ENCODE assay signal across 26 cellular contexts in genomic region chr20:37354210-37355195, GRCh38. TPM values are rescaled to one million over a fixed set of nuclear protein-coding genes. Genes with fewer than 3 reads are reported as not detected.
DNase-seq lines count a peak whose midpoint lies in the region; ATAC-seq and TF ChIP-seq lines count a peak whose summit lies in the region.
"Had no signal": no experiment of that assay in that cellular context is flagged by ENCODE, and none has a peak within 500 bp of the region (broad histone marks: within the 10 kb centered on the region; RNA-seq: fewer than 3 reads in every experiment).

No MANE protein-coding gene starts in this region.

- TF ChIP-seq CTCF in Peyer's patch (IDR thresholded peaks at IDR 0.05): peak in 1 of 6 experiments; percentile 16
- no peak for TF ChIP-seq CTCF in sigmoid colon (IDR thresholded peaks at IDR 0.05)

- H3K27me3 ChIP-seq in Peyer's patch (no peaks in the 10 kb centered on the region), sigmoid colon (no peaks in the 10 kb centered on the region)
- H3K27me3 ChIP-seq: cardiac muscle cell, foreskin keratinocyte, ovary had no signal

- peaks cover 0 to 25% (median 0%) of the 10 kb centered on the region in 3 donors for H3K36me3 ChIP-seq in Peyer's patch
- peaks cover 0 to 19% (median 2%) of the 10 kb centered on the region in 4 donors for H3K36me3 ChIP-seq in sigmoid colon
- H3K36me3 ChIP-seq: cardiac muscle cell, ovary had no signal

- TF ChIP-seq EP300 in sigmoid colon (IDR thresholded peaks at IDR 0.05): no peak

- 30 to 76% methylated on average over 18 of the region's 18 CpGs for WGBS in sigmoid colon, 2 donors

- H3K4me3 ChIP-seq in Peyer's patch: peak overlapping the region in 2 of 4 donors; percentile 12 to 20
- no peak overlapping the region for H3K4me3 ChIP-seq in sigmoid colon
- H3K4me3 ChIP-seq: cardiac muscle cell, lung, ovary had no signal

- ATAC-seq in left colon (peak; percentile 92), left ventricle myocardium superior (no peak), HG03457 (IDR thresholded peaks at IDR 0.05; ENCODE audit: unreplicated experiment) (no peak)
- ATAC-seq: foreskin keratinocyte; stimulated activated naive CD8-positive, alpha-beta T cell treated with anti-CD3 and anti-CD28 coated beads, Interleukin-15, Interleukin-2, amounts not matched to agents 100 U/mL and 50 U/mL, for 24 hours had no signal

- H3K4me1 ChIP-seq in Peyer's patch (peaks cover 0 to 63% (median 0%) of the 10 kb centered on the region in 4 donors), sigmoid colon (peaks cover 0 to 91% (median 79%) of the 10 kb centered on the region in 4 donors)

- DNase-seq in 8988T: peak; percentile 5
- peak in 2 of 3 donors; percentile 85 for DNase-seq in Peyer's patch
- peak; percentile 69 to 72 for DNase-seq in left colon
- peak; percentile 63 for DNase-seq in sigmoid colon
- DNase-seq in retina: no peak
- DNase-seq in left ventricle myocardium superior: no peak
- no peak for DNase-seq in NCI-H146 treated with DMSO at 0.1 percent for 48 hours (lab: John Stamatoyannopoulos, UW; ENCODE audit: unreplicated experiment)
- DNase-seq: activated CD4-positive, alpha-beta T cell treated with anti-CD3 and anti-CD28 coated beads for 48 hours; activated CD8-positive, alpha-beta memory T cell treated with anti-CD3 and anti-CD28 coated beads, Interleukin-2, amount 50 U/mL, for 48 hours; activated gamma-delta T cell; foreskin keratinocyte; hypothalamus; IMR-90; naive B cell; NCI-H1436 treated with DMSO at 0.1 percent for 48 hours; NCI-H2171; NCI-H69; SIG-M5; stimulated activated CD4-positive, alpha-beta T cell treated with anti-CD3 and anti-CD28 coated beads, Interleukin-2, amount 100 ng/mL, for 24 hours; stimulated activated naive CD8-positive, alpha-beta T cell treated with anti-CD3 and anti-CD28 coated beads, Interleukin-15, Interleukin-2, amounts not matched to agents 100 U/mL and 50 U/mL, for 24 hours; T-helper 1 cell had no signal

- TF ChIP-seq POLR2A in Peyer's patch (IDR thresholded peaks at IDR 0.05): peak in 1 of 2 donors; percentile 53
- no peak for TF ChIP-seq POLR2A in sigmoid colon (IDR thresholded peaks at IDR 0.05)

- H3K9me3 ChIP-seq in Peyer's patch (no peaks in the 10 kb centered on the region), sigmoid colon (no peaks in the 10 kb centered on the region)
- H3K9me3 ChIP-seq: ovary had no signal

- intact Hi-C loops in left colon (cut with DNase I, micrococcal nuclease): no loop called here
- intact Hi-C loops in sigmoid colon (cut with DNase I): no loop called here
- intact Hi-C loops in left ventricle myocardium superior (cut with micrococcal nuclease): no loop called here

- H3K27ac ChIP-seq in Peyer's patch: peak overlapping the region in 3 of 4 donors; percentile 47 to 81 (median 55)
- H3K27ac ChIP-seq in sigmoid colon: peak overlapping the region in 3 of 4 donors; percentile 33 to 66 (median 34)
- H3K27ac ChIP-seq: cardiac muscle cell, foreskin keratinocyte, HL-60, ovary had no signal

RNA-seq across cellular contexts. Expression of gene SRC, which starts 8.6 kb away (rescaled TPM):
- total RNA-seq in Peyer's patch: 100 to 1,000 TPM in 3 of 4 donors, 10 to 100 TPM in 1; 85.8 to 187 (median 146) TPM
- 100 to 1,000 TPM; 117 to 121 TPM for total RNA-seq in left colon
- 10 to 100 TPM; 28.1 to 52.3 (median 40.0) TPM for total RNA-seq in sigmoid colon
- polyA plus RNA-seq in sigmoid colon: 10 to 100 TPM; 64.3 to 91.8 (median 79.1) TPM
- total RNA-seq in left ventricle myocardium superior: 5.1 TPM

Comparison
In these comparisons a context has a peak if more than half of its experiments do, and no peak if none do; other contexts are left out.
1. DNase-seq: peak in 8988T (single experiment), Peyer's patch (2 of 3), left colon (2 of 2) and sigmoid colon (single experiment); none in retina (single experiment), left ventricle myocardium superior (single experiment) and NCI-H146 treated with DMSO at 0.1 percent for 48 hours (single experiment).